ENCODE assay signal across 1 cellular context in genomic region chr12:66620026-66620425, GRCh38.
TF ChIP-seq lines count a peak whose summit lies in the region.

No MANE protein-coding gene starts in this region.

TF ChIP-seq in GM23338, 12 proteins besides CTCF, POLR2A, EP300 and RAD21 (continued from another document):
- TF ChIP-seq ZNF462 (CRISPR knock-in tag; IDR thresholded peaks at IDR 0.05): no peak
- no peak for TF ChIP-seq ETS1 (IDR thresholded peaks at IDR 0.05)
- no peak for TF ChIP-seq CREB1 (CRISPR knock-in tag; IDR thresholded peaks at IDR 0.05; ENCODE audit: low read depth)
- no peak for TF ChIP-seq POLR2AphosphoS5 (IDR thresholded peaks at IDR 0.05; ENCODE audit: low read depth)
- no peak for TF ChIP-seq JUNB (IDR thresholded peaks at IDR 0.05; ENCODE audit: unreplicated experiment)
